Comparison of ENCODE assay signal across 1 cellular context in genomic region chr9:134839441-134840125, GRCh38.
TF ChIP-seq lines count a peak whose summit lies in the region.

No MANE protein-coding gene starts in this region.

TF ChIP-seq in HepG2, 621 proteins besides CTCF, POLR2A, EP300 and RAD21 (continued from another document):
- TF ChIP-seq SNAPC4 (CRISPR knock-in tag; IDR thresholded peaks at IDR 0.05) (no peak), ZFP90 (CRISPR knock-in tag; IDR thresholded peaks at IDR 0.05; ENCODE audit: borderline replicate concordance) (no peak), THYN1 (CRISPR knock-in tag; IDR thresholded peaks at IDR 0.05; ENCODE audit: borderline replicate concordance, low read depth) (no peak), RAD51 (IDR thresholded peaks at IDR 0.05; ENCODE audit: borderline replicate concordance) (no peak), ZNF777 (CRISPR knock-in tag; IDR thresholded peaks at IDR 0.05) (no peak), RNF219 (CRISPR knock-in tag; IDR thresholded peaks at IDR 0.05) (no peak), RELA (CRISPR knock-in tag; IDR thresholded peaks at IDR 0.05) (no peak), ZNF224 (CRISPR knock-in tag; IDR thresholded peaks at IDR 0.05) (no peak)
